17 cellular contexts compared by ENCODE assay signal in genomic region chr12:16269941-16270340, GRCh38. TPM values are rescaled to one million over a fixed set of nuclear protein-coding genes. Genes with fewer than 3 reads are reported as not detected.
DNase-seq lines count a peak whose midpoint lies in the region; ATAC-seq lines count a peak whose summit lies in the region.
"Had no signal": no experiment of that assay in that cellular context is flagged by ENCODE, and none has a peak within 500 bp of the region (broad histone marks: within the 10 kb centered on the region; RNA-seq: fewer than 3 reads in every experiment).

No MANE protein-coding gene starts in this region.

- H3K4me3 Mint-ChIP-seq in activated T-helper 2 cell treated with anti-CD3 and anti-CD28 coated beads, Interferon-gamma antibody, Interleukin-2, Interleukin-4, amounts not matched to agents 10 μg/mL and 5 μg/mL and 100 μg/mL, durations not matched to agents 14 hours and 24 hours and 36 hours (ENCODE audit: low read depth), result no peak overlapping the region
- H3K4me3 Mint-ChIP-seq in activated CD4-positive, alpha-beta T cell treated with anti-CD3 and anti-CD28 coated beads, Interleukin-2, amount 10 ng/mL, durations not matched to agents 24 days and 14 days, result no peak overlapping the region
- H3K4me3 Mint-ChIP-seq: CD14-positive monocyte; CD4-positive, alpha-beta memory T cell; GM23338 had no signal

- no peaks in the 10 kb centered on the region for H3K27me3 Mint-ChIP-seq in activated T-helper 2 cell treated with anti-CD3 and anti-CD28 coated beads, Interferon-gamma antibody, Interleukin-2, Interleukin-4, amounts not matched to agents 10 μg/mL and 5 μg/mL and 100 μg/mL, durations not matched to agents 14 hours and 24 hours and 36 hours (ENCODE audit: low read depth)
- no peaks in the 10 kb centered on the region for H3K27me3 Mint-ChIP-seq in activated CD4-positive, alpha-beta T cell treated with anti-CD3 and anti-CD28 coated beads, Interleukin-2, amount 10 ng/mL, durations not matched to agents 24 days and 14 days
- H3K27me3 Mint-ChIP-seq: CD4-positive, alpha-beta memory T cell had no signal

- no peak overlapping the region for H3K27ac Mint-ChIP-seq in activated T-helper 2 cell treated with anti-CD3 and anti-CD28 coated beads, Interferon-gamma antibody, Interleukin-2, Interleukin-4, amounts not matched to agents 10 μg/mL and 5 μg/mL and 100 μg/mL, durations not matched to agents 14 hours and 24 hours and 36 hours
- H3K27ac Mint-ChIP-seq in activated CD4-positive, alpha-beta T cell treated with anti-CD3 and anti-CD28 coated beads, Interleukin-2, amount 10 ng/mL, durations not matched to agents 24 days and 14 days, result no peak overlapping the region
- H3K27ac Mint-ChIP-seq: CD14-positive monocyte; CD4-positive, alpha-beta memory T cell; GM23338 had no signal

- DNase-seq in NCI-H1694 (lab: John Stamatoyannopoulos, UW) (peak; percentile 12), NCI-H1694 treated with DMSO at 0.1 percent for 48 hours (lab: John Stamatoyannopoulos, UW) (no peak), NCI-H524 treated with DMSO at 0.1 percent for 48 hours (lab: John Stamatoyannopoulos, UW) (peak; percentile 15), inferior parietal cortex (ENCODE audit: extremely low spot score) (peak; percentile 20)
- DNase-seq in activated T-helper 2 cell treated with anti-CD3 and anti-CD28 coated beads, Interferon-gamma antibody, Interleukin-2, Interleukin-4, amounts not matched to agents 10 μg/mL and 5 μg/mL and 100 μg/mL, durations not matched to agents 14 hours and 24 hours and 36 hours (ENCODE audit: low spot score), result no peak
- no peak for DNase-seq in activated CD4-positive, alpha-beta T cell treated with anti-CD3 and anti-CD28 coated beads, Interleukin-2, amount 10 ng/mL, durations not matched to agents 24 days and 14 days
- DNase-seq: 8988T; CD4-positive, alpha-beta memory T cell; DMS53; DND-41; EL; HCEC 1CT had no signal

- no peaks in the 10 kb centered on the region for H3K9me3 Mint-ChIP-seq in activated T-helper 2 cell treated with anti-CD3 and anti-CD28 coated beads, Interferon-gamma antibody, Interleukin-2, Interleukin-4, amounts not matched to agents 10 μg/mL and 5 μg/mL and 100 μg/mL, durations not matched to agents 14 hours and 24 hours and 36 hours
- no peaks in the 10 kb centered on the region for H3K9me3 Mint-ChIP-seq in activated CD4-positive, alpha-beta T cell treated with anti-CD3 and anti-CD28 coated beads, Interleukin-2, amount 10 ng/mL, durations not matched to agents 24 days and 14 days

- no peak for ATAC-seq in GM21825 (IDR thresholded peaks at IDR 0.05; ENCODE audit: unreplicated experiment)
- ATAC-seq: GM23338 had no signal

- no peaks in the 10 kb centered on the region for H3K4me1 Mint-ChIP-seq in activated T-helper 2 cell treated with anti-CD3 and anti-CD28 coated beads, Interferon-gamma antibody, Interleukin-2, Interleukin-4, amounts not matched to agents 10 μg/mL and 5 μg/mL and 100 μg/mL, durations not matched to agents 14 hours and 24 hours and 36 hours (ENCODE audit: low read depth)
- no peaks in the 10 kb centered on the region for H3K4me1 Mint-ChIP-seq in activated CD4-positive, alpha-beta T cell treated with anti-CD3 and anti-CD28 coated beads, Interleukin-2, amount 10 ng/mL, durations not matched to agents 24 days and 14 days
- H3K4me1 Mint-ChIP-seq: CD14-positive monocyte; CD4-positive, alpha-beta memory T cell had no signal

- intact Hi-C loops in activated T-helper 2 cell treated with anti-CD3 and anti-CD28 coated beads, Interferon-gamma antibody, Interleukin-2, Interleukin-4, amounts not matched to agents 10 μg/mL and 5 μg/mL and 100 μg/mL, durations not matched to agents 14 hours and 24 hours and 36 hours (cut with micrococcal nuclease), result no loop called here
- intact Hi-C loops in activated CD4-positive, alpha-beta T cell treated with anti-CD3 and anti-CD28 coated beads, Interleukin-2, amount 10 ng/mL, durations not matched to agents 24 days and 14 days (cut with micrococcal nuclease), result no loop called here

- H3K36me3 Mint-ChIP-seq in activated T-helper 2 cell treated with anti-CD3 and anti-CD28 coated beads, Interferon-gamma antibody, Interleukin-2, Interleukin-4, amounts not matched to agents 10 μg/mL and 5 μg/mL and 100 μg/mL, durations not matched to agents 14 hours and 24 hours and 36 hours (ENCODE audit: low read depth), result no peaks in the 10 kb centered on the region
- no peaks in the 10 kb centered on the region for H3K36me3 Mint-ChIP-seq in activated CD4-positive, alpha-beta T cell treated with anti-CD3 and anti-CD28 coated beads, Interleukin-2, amount 10 ng/mL, durations not matched to agents 24 days and 14 days (ENCODE audit: low read depth)
- H3K36me3 Mint-ChIP-seq: CD14-positive monocyte; CD4-positive, alpha-beta memory T cell had no signal

RNA-seq across cellular contexts. Expression of gene SLC15A5, which starts 7.5 kb away (rescaled TPM):
- not detected in 2 replicates for total RNA-seq in activated T-helper 2 cell treated with anti-CD3 and anti-CD28 coated beads, Interferon-gamma antibody, Interleukin-2, Interleukin-4, amounts not matched to agents 10 μg/mL and 5 μg/mL and 100 μg/mL, durations not matched to agents 14 hours and 24 hours and 36 hours
- not detected in 2 replicates for total RNA-seq in activated CD4-positive, alpha-beta T cell treated with anti-CD3 and anti-CD28 coated beads, Interleukin-2, amount 10 ng/mL, durations not matched to agents 24 days and 14 days
- total RNA-seq: A673; CD4-positive, alpha-beta memory T cell; GM23338; HT-29 had no signal

Comparison
In these comparisons a context has a peak if more than half of its experiments do, and no peak if none do; other contexts are left out.
1. DNase-seq: peak in NCI-H1694 (single experiment), NCI-H524 treated with DMSO at 0.1 percent for 48 hours (single experiment) and inferior parietal cortex (single experiment); none in NCI-H1694 treated with DMSO at 0.1 percent for 48 hours (single experiment), activated T-helper 2 cell treated with anti-CD3 and anti-CD28 coated beads, Interferon-gamma antibody, Interleukin-2, Interleukin-4, amounts not matched to agents 10 μg/mL and 5 μg/mL and 100 μg/mL, durations not matched to agents 14 hours and 24 hours and 36 hours (single experiment) and activated CD4-positive, alpha-beta T cell treated with anti-CD3 and anti-CD28 coated beads, Interleukin-2, amount 10 ng/mL, durations not matched to agents 24 days and 14 days (single experiment).